ENCODE assay signal across 2 cellular contexts in genomic region chr5:43627028-43627427, GRCh38.
TF ChIP-seq lines count a peak whose summit lies in the region.

No MANE protein-coding gene starts in this region.

TF ChIP-seq in GM12878, 131 proteins besides CTCF, POLR2A, EP300 and RAD21:
- no peak for TF ChIP-seq NR2C2 (IDR thresholded peaks at IDR 0.05; ENCODE audit: borderline replicate concordance, control insufficient read depth, insufficient read length, low read depth)
- no peak for TF ChIP-seq CHD2 (IDR thresholded peaks at IDR 0.05; ENCODE audit: borderline replicate concordance, low read depth, low read length)
- TF ChIP-seq IRF3 (IDR thresholded peaks at IDR 0.05): no peak
- TF ChIP-seq CBX5 (IDR thresholded peaks at IDR 0.05; ENCODE audit: low read depth): no peak
- no peak for TF ChIP-seq KAT2A (conservative IDR thresholded peaks at IDR 0.05; ENCODE audit: control insufficient read depth, low read depth, low read length)
- TF ChIP-seq FOS (IDR thresholded peaks at IDR 0.05; ENCODE audit: borderline replicate concordance, extremely low read depth, insufficient read length): no peak
- TF ChIP-seq PBX3 (IDR thresholded peaks at IDR 0.05; ENCODE audit: insufficient replicate concordance, low read depth, low read length): no peak
- TF ChIP-seq BCLAF1 (IDR thresholded peaks at IDR 0.05): no peak
- no peak for TF ChIP-seq TARDBP (IDR thresholded peaks at IDR 0.05; ENCODE audit: borderline replicate concordance)
- TF ChIP-seq KDM1A (IDR thresholded peaks at IDR 0.05; ENCODE audit: borderline replicate concordance): no peak
- TF ChIP-seq IKZF1 (conservative IDR thresholded peaks at IDR 0.05): no peak
- no peak for TF ChIP-seq MTA2 (IDR thresholded peaks at IDR 0.05; ENCODE audit: low read depth)
- TF ChIP-seq SREBF1 (IDR thresholded peaks at IDR 0.05; ENCODE audit: low read length): no peak
- TF ChIP-seq ATF3 (IDR thresholded peaks at IDR 0.05; ENCODE audit: borderline replicate concordance, extremely low read depth, low read depth, low read length): no peak
- TF ChIP-seq POU2F2 (IDR thresholded peaks at IDR 0.05; ENCODE audit: borderline replicate concordance, low read depth, low read length): no peak

TF ChIP-seq in HepG2, 621 proteins besides CTCF, POLR2A, EP300 and RAD21:
- TF ChIP-seq ZNF740 (CRISPR knock-in tag; IDR thresholded peaks at IDR 0.05): no peak
- TF ChIP-seq NRL (CRISPR knock-in tag; IDR thresholded peaks at IDR 0.05; ENCODE audit: borderline replicate concordance): no peak
- no peak for TF ChIP-seq GATAD1 (CRISPR knock-in tag; IDR thresholded peaks at IDR 0.05)
- TF ChIP-seq ZNF580 (CRISPR knock-in tag; IDR thresholded peaks at IDR 0.05; ENCODE audit: borderline replicate concordance, low read depth): 0 out of 2 replicates have a peak, but pooled peaks have one; percentile 39
- no peak for TF ChIP-seq RBAK (CRISPR knock-in tag; IDR thresholded peaks at IDR 0.05)
- TF ChIP-seq ZUFSP (CRISPR knock-in tag; IDR thresholded peaks at IDR 0.05; ENCODE audit: borderline replicate concordance): no peak
- no peak for TF ChIP-seq ZNF343 (CRISPR knock-in tag; IDR thresholded peaks at IDR 0.05)
- no peak for TF ChIP-seq CREB1 (IDR thresholded peaks at IDR 0.05)
- no peak for TF ChIP-seq CREB1 (CRISPR knock-in tag; IDR thresholded peaks at IDR 0.05)
- no peak for TF ChIP-seq NR2C2 (CRISPR knock-in tag; IDR thresholded peaks at IDR 0.05; ENCODE audit: borderline replicate concordance)
- no peak for TF ChIP-seq ZNF414 (CRISPR knock-in tag; IDR thresholded peaks at IDR 0.05)
- TF ChIP-seq HMGXB4 (CRISPR knock-in tag; IDR thresholded peaks at IDR 0.05; ENCODE audit: borderline replicate concordance in 1 of 2, low read depth in 1 of 2): 0 out of 4 replicates have a peak, but pooled peaks of 1 of the 2 experiments have one; percentile 28
- TF ChIP-seq ZMYM4 (CRISPR knock-in tag; IDR thresholded peaks at IDR 0.05): 0 out of 2 replicates have a peak, but pooled peaks have one; percentile 34
- TF ChIP-seq RAD51 (IDR thresholded peaks at IDR 0.05; ENCODE audit: borderline replicate concordance): no peak
- no peak for TF ChIP-seq SATB2 (CRISPR knock-in tag; IDR thresholded peaks at IDR 0.05)
- no peak for TF ChIP-seq TGIF2 (CRISPR knock-in tag; IDR thresholded peaks at IDR 0.05)
- no peak for TF ChIP-seq TAF1 (CRISPR knock-in tag; IDR thresholded peaks at IDR 0.05)
- TF ChIP-seq SRSF4 (IDR thresholded peaks at IDR 0.05; ENCODE audit: low read depth, low read length, poor library complexity, severe bottlenecking): no peak
- TF ChIP-seq THAP7 (CRISPR knock-in tag; IDR thresholded peaks at IDR 0.05): no peak
- peak; percentile 81 for TF ChIP-seq CEBPG (CRISPR knock-in tag; IDR thresholded peaks at IDR 0.05)
- TF ChIP-seq ARHGAP35 (CRISPR knock-in tag; IDR thresholded peaks at IDR 0.05; ENCODE audit: borderline replicate concordance): no peak
- TF ChIP-seq ZNF550 (CRISPR knock-in tag; IDR thresholded peaks at IDR 0.05; ENCODE audit: borderline replicate concordance): no peak
- no peak for TF ChIP-seq TFDP2 (CRISPR knock-in tag; IDR thresholded peaks at IDR 0.05)
- peak; percentile 50 for TF ChIP-seq SMC3 (IDR thresholded peaks at IDR 0.05; ENCODE audit: low read length)
- no peak for TF ChIP-seq KAT8 (CRISPR knock-in tag; IDR thresholded peaks at IDR 0.05)
- peak; percentile 77 for TF ChIP-seq CEBPB (IDR thresholded peaks at IDR 0.05; ENCODE audit: borderline replicate concordance, low read depth, low read length)
- TF ChIP-seq ZNF574 (CRISPR knock-in tag; IDR thresholded peaks at IDR 0.05): 0 out of 2 replicates have a peak, but pooled peaks have one; percentile 26
- no peak for TF ChIP-seq SOX6 (IDR thresholded peaks at IDR 0.05)
- no peak for TF ChIP-seq SOX6 (CRISPR knock-in tag; IDR thresholded peaks at IDR 0.05)
- no peak for TF ChIP-seq ARID3A (IDR thresholded peaks at IDR 0.05; ENCODE audit: low read depth, low read length)
- no peak for TF ChIP-seq DR1 (CRISPR knock-in tag; IDR thresholded peaks at IDR 0.05)
- TF ChIP-seq HNRNPK (IDR thresholded peaks at IDR 0.05; ENCODE audit: low read depth, low read length, poor library complexity, severe bottlenecking): no peak
- TF ChIP-seq SALL2 (CRISPR knock-in tag; IDR thresholded peaks at IDR 0.05): no peak
- TF ChIP-seq ZNF331 (CRISPR knock-in tag; IDR thresholded peaks at IDR 0.05): no peak
- TF ChIP-seq NFIC (IDR thresholded peaks at IDR 0.05; ENCODE audit: low read length): no peak
- TF ChIP-seq ZNF704 (CRISPR knock-in tag; IDR thresholded peaks at IDR 0.05; ENCODE audit: borderline replicate concordance): no peak
- no peak for TF ChIP-seq RXRB (CRISPR knock-in tag; IDR thresholded peaks at IDR 0.05; ENCODE audit: borderline replicate concordance)
- TF ChIP-seq XRCC5 (optimal IDR thresholded peaks at IDR 0.05; ENCODE audit: low read length): peak; percentile 49
- no peak for TF ChIP-seq GTF2F1 (IDR thresholded peaks at IDR 0.05; ENCODE audit: low read length)
- peak; percentile 37; the same call in 1 of the 2 replicates for TF ChIP-seq EHMT2 (IDR thresholded peaks at IDR 0.05; ENCODE audit: borderline replicate concordance, low read depth, low read length)
- TF ChIP-seq ZNF260 (CRISPR knock-in tag; IDR thresholded peaks at IDR 0.05; ENCODE audit: borderline replicate concordance, low read depth): no peak
- TF ChIP-seq STAG1 (CRISPR knock-in tag; IDR thresholded peaks at IDR 0.05): peak; percentile 47
- no peak for TF ChIP-seq HOXA3 (CRISPR knock-in tag; IDR thresholded peaks at IDR 0.05)
- TF ChIP-seq EZH2 (conservative IDR thresholded peaks at IDR 0.05; ENCODE audit: low read depth, low read length): no peak
